Comparison of ENCODE assay signal across 8 cellular contexts in the genomic region with DNA sequence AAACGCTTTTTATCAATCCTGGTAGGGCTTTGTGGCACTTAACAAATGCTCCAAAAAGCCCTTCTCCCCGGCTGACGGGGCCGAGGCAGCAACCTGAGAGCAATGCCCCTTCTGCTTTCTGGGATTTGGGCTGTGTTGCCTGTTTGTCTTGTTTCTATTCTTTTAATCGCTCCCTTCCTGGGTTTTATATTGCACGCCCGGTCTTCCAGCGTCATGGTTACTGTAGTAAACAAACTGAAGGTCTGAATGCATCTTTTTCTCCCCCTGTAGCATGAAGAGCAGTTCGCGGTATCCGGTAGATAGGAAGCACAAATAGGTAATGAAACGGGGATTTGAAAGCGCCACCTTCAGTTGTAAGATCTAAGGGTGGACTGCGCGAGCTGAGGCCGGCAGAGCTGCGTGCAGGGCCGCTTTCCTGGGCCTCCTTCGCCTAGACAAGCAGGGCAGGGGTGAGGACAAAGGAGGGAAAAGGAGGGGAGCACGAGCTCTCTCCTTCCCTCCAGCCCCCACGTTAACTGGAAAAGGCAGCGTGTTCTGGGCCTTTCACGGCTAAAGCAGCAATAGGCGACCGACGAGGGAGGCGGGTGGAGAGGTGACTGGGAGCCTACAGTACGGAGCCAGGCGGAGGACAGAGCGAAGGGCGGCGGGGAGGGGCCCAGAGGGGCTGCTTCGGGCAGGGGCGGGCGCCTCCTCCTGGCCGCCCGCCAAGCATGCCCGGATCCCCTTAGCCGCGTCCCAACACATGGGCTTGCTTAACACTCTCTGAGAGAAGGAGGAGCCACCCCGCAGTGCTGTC. TPM values are rescaled to one million over a fixed set of nuclear protein-coding genes. Genes with fewer than 3 reads are reported as not detected.
A peak's percentile ranks its signal among the peaks of the same experiment; 100 is the strongest.
DNase-seq lines count a peak whose midpoint lies in the region; ATAC-seq lines count a peak whose summit lies in the region.

No MANE protein-coding gene starts in this region.

- no peaks in the 10 kb centered on the region for H3K27me3 ChIP-seq in endocrine pancreas (ENCODE audit: control insufficient read depth, insufficient read depth, low read length)

- H3K36me3 Mint-ChIP-seq in T-helper 2 cell treated with Interferon-gamma antibody and Interleukin-4, amounts not matched to agents 5 μg/mL and 100 μg/mL, for 36 hours (ENCODE audit: low read depth), result no peaks in the 10 kb centered on the region
- no peaks in the 10 kb centered on the region for H3K36me3 Mint-ChIP-seq in memory B cell

- ATAC-seq in GM19468 (IDR thresholded peaks at IDR 0.05; ENCODE audit: extremely low read depth, unreplicated experiment) (peak; percentile 27), memory B cell (ENCODE audit: low read depth) (peak; percentile 83)

- peak overlapping the region; percentile 70 for H3K9ac ChIP-seq in endocrine pancreas (ENCODE audit: control insufficient read depth, insufficient read depth, low read length)

- H3K4me1 ChIP-seq in endocrine pancreas (ENCODE audit: control insufficient read depth, insufficient read depth, low read length), result no peaks in the 10 kb centered on the region

- H3K9me3 Mint-ChIP-seq in T-helper 2 cell treated with Interferon-gamma antibody and Interleukin-4, amounts not matched to agents 5 μg/mL and 100 μg/mL, for 36 hours, result no peaks in the 10 kb centered on the region
- H3K9me3 Mint-ChIP-seq in memory B cell, result no peaks in the 10 kb centered on the region

- no peak overlapping the region for H3K27ac Mint-ChIP-seq in T-helper 2 cell treated with Interferon-gamma antibody and Interleukin-4, amounts not matched to agents 5 μg/mL and 100 μg/mL, for 36 hours
- peak overlapping the region; percentile 69 for H3K27ac Mint-ChIP-seq in memory B cell

- DNase-seq in DMS53 (lab: John Stamatoyannopoulos, UW) (peak; percentile 91), HuH-7 (ENCODE audit: low spot score) (peak; percentile 60), memory B cell (ENCODE audit: low spot score in 2 of 2) (peak; percentile 18 to 22), SK-N-DZ (ENCODE audit: low spot score) (no peak)
- DNase-seq in T-helper 2 cell treated with Interferon-gamma antibody and Interleukin-4, amounts not matched to agents 5 μg/mL and 100 μg/mL, for 36 hours (ENCODE audit: low spot score), result peak; percentile 5
- peak; percentile 4 for DNase-seq in stimulated activated CD8-positive, alpha-beta memory T cell treated with anti-CD3 and anti-CD28 coated beads, Interleukin-7, amount 100 ng/mL, for 24 hours (ENCODE audit: low read depth)

- H3K4me3 ChIP-seq in endocrine pancreas (ENCODE audit: control insufficient read depth, insufficient read depth, low read length), result peak overlapping the region; percentile 42

- peaks cover 34% of the 10 kb centered on the region for H3K27me3 Mint-ChIP-seq in T-helper 2 cell treated with Interferon-gamma antibody and Interleukin-4, amounts not matched to agents 5 μg/mL and 100 μg/mL, for 36 hours (ENCODE audit: low read depth)
- H3K27me3 Mint-ChIP-seq in memory B cell, result peaks cover 11% of the 10 kb centered on the region

- no peaks in the 10 kb centered on the region for H3K9me3 ChIP-seq in endocrine pancreas (ENCODE audit: control insufficient read depth, low read length)

- H3K4me3 Mint-ChIP-seq in T-helper 2 cell treated with Interferon-gamma antibody and Interleukin-4, amounts not matched to agents 5 μg/mL and 100 μg/mL, for 36 hours, result peak overlapping the region; percentile 60
- H3K4me3 Mint-ChIP-seq in memory B cell, result peak overlapping the region; percentile 87

- H3K36me3 ChIP-seq in endocrine pancreas (ENCODE audit: control insufficient read depth, insufficient read depth, low read length), result no peaks in the 10 kb centered on the region

- H3K4me1 Mint-ChIP-seq in T-helper 2 cell treated with Interferon-gamma antibody and Interleukin-4, amounts not matched to agents 5 μg/mL and 100 μg/mL, for 36 hours (ENCODE audit: low read depth), result peaks cover 10% of the 10 kb centered on the region
- H3K4me1 Mint-ChIP-seq in memory B cell, result peaks cover 13% of the 10 kb centered on the region

RNA-seq across cellular contexts. Expression of a gene that starts 49.3 kb away (rescaled TPM):
- not detected in 2 replicates for polyA plus RNA-seq in SK-N-DZ (2014; cell fraction: cytosol; rRNA removed)
- 0.06 TPM in 1 of 2 replicates, not detected in the other for polyA plus RNA-seq in SK-N-DZ (2014; cell fraction: nucleus; rRNA removed)
